In genomic region chr1:86913896-86914634, GRCh38 we compare ENCODE assay signal across 1 cellular context.
TF ChIP-seq lines count a peak whose summit lies in the region.

Gene SELENOF (minus strand): TSS chr1:86914126. CDS start chr1:86914111, 15 bp downstream.

TF ChIP-seq in GM12878, 131 proteins besides CTCF, POLR2A, EP300 and RAD21 (continued from another document and continues in another):
- TF ChIP-seq, protein P1, sequence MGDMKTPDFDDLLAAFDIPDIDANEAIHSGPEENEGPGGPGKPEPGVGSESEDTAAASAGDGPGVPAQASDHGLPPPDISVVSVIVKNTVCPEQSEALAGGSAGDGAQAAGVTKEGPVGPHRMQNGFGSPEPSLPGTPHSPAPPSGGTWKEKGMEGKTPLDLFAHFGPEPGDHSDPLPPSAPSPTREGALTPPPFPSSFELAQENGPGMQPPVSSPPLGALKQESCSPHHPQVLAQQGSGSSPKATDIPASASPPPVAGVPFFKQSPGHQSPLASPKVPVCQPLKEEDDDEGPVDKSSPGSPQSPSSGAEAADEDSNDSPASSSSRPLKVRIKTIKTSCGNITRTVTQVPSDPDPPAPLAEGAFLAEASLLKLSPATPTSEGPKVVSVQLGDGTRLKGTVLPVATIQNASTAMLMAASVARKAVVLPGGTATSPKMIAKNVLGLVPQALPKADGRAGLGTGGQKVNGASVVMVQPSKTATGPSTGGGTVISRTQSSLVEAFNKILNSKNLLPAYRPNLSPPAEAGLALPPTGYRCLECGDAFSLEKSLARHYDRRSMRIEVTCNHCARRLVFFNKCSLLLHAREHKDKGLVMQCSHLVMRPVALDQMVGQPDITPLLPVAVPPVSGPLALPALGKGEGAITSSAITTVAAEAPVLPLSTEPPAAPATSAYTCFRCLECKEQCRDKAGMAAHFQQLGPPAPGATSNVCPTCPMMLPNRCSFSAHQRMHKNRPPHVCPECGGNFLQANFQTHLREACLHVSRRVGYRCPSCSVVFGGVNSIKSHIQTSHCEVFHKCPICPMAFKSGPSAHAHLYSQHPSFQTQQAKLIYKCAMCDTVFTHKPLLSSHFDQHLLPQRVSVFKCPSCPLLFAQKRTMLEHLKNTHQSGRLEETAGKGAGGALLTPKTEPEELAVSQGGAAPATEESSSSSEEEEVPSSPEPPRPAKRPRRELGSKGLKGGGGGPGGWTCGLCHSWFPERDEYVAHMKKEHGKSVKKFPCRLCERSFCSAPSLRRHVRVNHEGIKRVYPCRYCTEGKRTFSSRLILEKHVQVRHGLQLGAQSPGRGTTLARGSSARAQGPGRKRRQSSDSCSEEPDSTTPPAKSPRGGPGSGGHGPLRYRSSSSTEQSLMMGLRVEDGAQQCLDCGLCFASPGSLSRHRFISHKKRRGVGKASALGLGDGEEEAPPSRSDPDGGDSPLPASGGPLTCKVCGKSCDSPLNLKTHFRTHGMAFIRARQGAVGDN (IDR thresholded peaks at IDR 0.05), result no peak
- no peak for TF ChIP-seq RBBP5 (conservative IDR thresholded peaks at IDR 0.05)
- TF ChIP-seq RUNX3 (IDR thresholded peaks at IDR 0.05; ENCODE audit: low read length), result peak; percentile 87; the same call in 1 of the 2 replicates
- 0 out of 2 replicates have a peak, but pooled peaks have one; percentile 11 for TF ChIP-seq TCF12 (IDR thresholded peaks at IDR 0.05; ENCODE audit: low read depth, low read length)
- no peak for TF ChIP-seq SPI1 (IDR thresholded peaks at IDR 0.05; ENCODE audit: borderline replicate concordance, insufficient read depth, low read depth, low read length)
- TF ChIP-seq POLR2AphosphoS2 (IDR thresholded peaks at IDR 0.05; ENCODE audit: low read depth, low read length), result peak; percentile 44; the same call in 1 of the 2 replicates
- no peak for TF ChIP-seq PAX8 (IDR thresholded peaks at IDR 0.05)
- TF ChIP-seq NFYA (IDR thresholded peaks at IDR 0.05; ENCODE audit: borderline replicate concordance, low read depth, low read length), result no peak
- no peak for TF ChIP-seq ATF2 (IDR thresholded peaks at IDR 0.05; ENCODE audit: low read length)
- peak; percentile 19 for TF ChIP-seq SIX5 (IDR thresholded peaks at IDR 0.05; ENCODE audit: low read depth, low read length, severe bottlenecking)
- peak; percentile 52; the same call in 1 of the 2 replicates for TF ChIP-seq ATF7 (IDR thresholded peaks at IDR 0.05; ENCODE audit: low read depth)
- peak; percentile 44 for TF ChIP-seq E2F8 (IDR thresholded peaks at IDR 0.05; ENCODE audit: low read depth, partially characterized antibody)
- 0 out of 2 replicates have a peak, but pooled peaks have one; percentile 63 for TF ChIP-seq LARP7 (IDR thresholded peaks at IDR 0.05)
- TF ChIP-seq ZNF384 (IDR thresholded peaks at IDR 0.05; ENCODE audit: borderline replicate concordance, low read depth, low read length), result no peak
- TF ChIP-seq ZNF622 (IDR thresholded peaks at IDR 0.05), result no peak
- TF ChIP-seq RAD51 (IDR thresholded peaks at IDR 0.05), result no peak; the same call in 1 of the 2 replicates
- TF ChIP-seq, protein P2, sequence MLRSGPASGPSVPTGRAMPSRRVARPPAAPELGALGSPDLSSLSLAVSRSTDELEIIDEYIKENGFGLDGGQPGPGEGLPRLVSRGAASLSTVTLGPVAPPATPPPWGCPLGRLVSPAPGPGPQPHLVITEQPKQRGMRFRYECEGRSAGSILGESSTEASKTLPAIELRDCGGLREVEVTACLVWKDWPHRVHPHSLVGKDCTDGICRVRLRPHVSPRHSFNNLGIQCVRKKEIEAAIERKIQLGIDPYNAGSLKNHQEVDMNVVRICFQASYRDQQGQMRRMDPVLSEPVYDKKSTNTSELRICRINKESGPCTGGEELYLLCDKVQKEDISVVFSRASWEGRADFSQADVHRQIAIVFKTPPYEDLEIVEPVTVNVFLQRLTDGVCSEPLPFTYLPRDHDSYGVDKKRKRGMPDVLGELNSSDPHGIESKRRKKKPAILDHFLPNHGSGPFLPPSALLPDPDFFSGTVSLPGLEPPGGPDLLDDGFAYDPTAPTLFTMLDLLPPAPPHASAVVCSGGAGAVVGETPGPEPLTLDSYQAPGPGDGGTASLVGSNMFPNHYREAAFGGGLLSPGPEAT (IDR thresholded peaks at IDR 0.05; ENCODE audit: low read depth), result peak; percentile 68
- TF ChIP-seq SUZ12 (IDR thresholded peaks at IDR 0.05; ENCODE audit: unreplicated experiment), result no peak
- TF ChIP-seq RCOR1 (conservative IDR thresholded peaks at IDR 0.05; ENCODE audit: low read depth, low read length), result no peak
- TF ChIP-seq ETV6 (conservative IDR thresholded peaks at IDR 0.05 in 1 of 2, IDR thresholded peaks at IDR 0.05 in 1 of 2; ENCODE audit: borderline replicate concordance in 1 of 2, low read depth in 1 of 2), result no peak
- no peak for TF ChIP-seq TCF7 (IDR thresholded peaks at IDR 0.05; ENCODE audit: borderline replicate concordance)
- no peak for TF ChIP-seq BRCA1 (IDR thresholded peaks at IDR 0.05; ENCODE audit: low read depth, low read length)
- no peak for TF ChIP-seq MTA2 (IDR thresholded peaks at IDR 0.05; ENCODE audit: low read depth)
- TF ChIP-seq E4F1 (IDR thresholded peaks at IDR 0.05; ENCODE audit: borderline replicate concordance, partially characterized antibody), result peak; percentile 98
- no peak for TF ChIP-seq CBX3 (IDR thresholded peaks at IDR 0.05; ENCODE audit: borderline replicate concordance, low read depth)
- TF ChIP-seq NR2C1 (IDR thresholded peaks at IDR 0.05), result no peak
- TF ChIP-seq, protein P3, sequence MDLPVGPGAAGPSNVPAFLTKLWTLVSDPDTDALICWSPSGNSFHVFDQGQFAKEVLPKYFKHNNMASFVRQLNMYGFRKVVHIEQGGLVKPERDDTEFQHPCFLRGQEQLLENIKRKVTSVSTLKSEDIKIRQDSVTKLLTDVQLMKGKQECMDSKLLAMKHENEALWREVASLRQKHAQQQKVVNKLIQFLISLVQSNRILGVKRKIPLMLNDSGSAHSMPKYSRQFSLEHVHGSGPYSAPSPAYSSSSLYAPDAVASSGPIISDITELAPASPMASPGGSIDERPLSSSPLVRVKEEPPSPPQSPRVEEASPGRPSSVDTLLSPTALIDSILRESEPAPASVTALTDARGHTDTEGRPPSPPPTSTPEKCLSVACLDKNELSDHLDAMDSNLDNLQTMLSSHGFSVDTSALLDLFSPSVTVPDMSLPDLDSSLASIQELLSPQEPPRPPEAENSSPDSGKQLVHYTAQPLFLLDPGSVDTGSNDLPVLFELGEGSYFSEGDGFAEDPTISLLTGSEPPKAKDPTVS (IDR thresholded peaks at IDR 0.05; ENCODE audit: low read depth, low read length), result no peak
- TF ChIP-seq HDAC2 (IDR thresholded peaks at IDR 0.05), result no peak
- TF ChIP-seq ZZZ3 (IDR thresholded peaks at IDR 0.05; ENCODE audit: control insufficient read depth, insufficient read length, low read depth), result no peak
- no peak for TF ChIP-seq FOXK2 (IDR thresholded peaks at IDR 0.05)
- TF ChIP-seq, protein P4, sequence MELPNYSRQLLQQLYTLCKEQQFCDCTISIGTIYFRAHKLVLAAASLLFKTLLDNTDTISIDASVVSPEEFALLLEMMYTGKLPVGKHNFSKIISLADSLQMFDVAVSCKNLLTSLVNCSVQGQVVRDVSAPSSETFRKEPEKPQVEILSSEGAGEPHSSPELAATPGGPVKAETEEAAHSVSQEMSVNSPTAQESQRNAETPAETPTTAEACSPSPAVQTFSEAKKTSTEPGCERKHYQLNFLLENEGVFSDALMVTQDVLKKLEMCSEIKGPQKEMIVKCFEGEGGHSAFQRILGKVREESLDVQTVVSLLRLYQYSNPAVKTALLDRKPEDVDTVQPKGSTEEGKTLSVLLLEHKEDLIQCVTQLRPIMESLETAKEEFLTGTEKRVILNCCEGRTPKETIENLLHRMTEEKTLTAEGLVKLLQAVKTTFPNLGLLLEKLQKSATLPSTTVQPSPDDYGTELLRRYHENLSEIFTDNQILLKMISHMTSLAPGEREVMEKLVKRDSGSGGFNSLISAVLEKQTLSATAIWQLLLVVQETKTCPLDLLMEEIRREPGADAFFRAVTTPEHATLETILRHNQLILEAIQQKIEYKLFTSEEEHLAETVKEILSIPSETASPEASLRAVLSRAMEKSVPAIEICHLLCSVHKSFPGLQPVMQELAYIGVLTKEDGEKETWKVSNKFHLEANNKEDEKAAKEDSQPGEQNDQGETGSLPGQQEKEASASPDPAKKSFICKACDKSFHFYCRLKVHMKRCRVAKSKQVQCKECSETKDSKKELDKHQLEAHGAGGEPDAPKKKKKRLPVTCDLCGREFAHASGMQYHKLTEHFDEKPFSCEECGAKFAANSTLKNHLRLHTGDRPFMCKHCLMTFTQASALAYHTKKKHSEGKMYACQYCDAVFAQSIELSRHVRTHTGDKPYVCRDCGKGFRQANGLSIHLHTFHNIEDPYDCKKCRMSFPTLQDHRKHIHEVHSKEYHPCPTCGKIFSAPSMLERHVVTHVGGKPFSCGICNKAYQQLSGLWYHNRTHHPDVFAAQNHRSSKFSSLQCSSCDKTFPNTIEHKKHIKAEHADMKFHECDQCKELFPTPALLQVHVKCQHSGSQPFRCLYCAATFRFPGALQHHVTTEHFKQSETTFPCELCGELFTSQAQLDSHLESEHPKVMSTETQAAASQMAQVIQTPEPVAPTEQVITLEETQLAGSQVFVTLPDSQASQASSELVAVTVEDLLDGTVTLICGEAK (IDR thresholded peaks at IDR 0.05; ENCODE audit: borderline replicate concordance), result no peak
- TF ChIP-seq NFXL1 (IDR thresholded peaks at IDR 0.05; ENCODE audit: borderline replicate concordance), result no peak
- TF ChIP-seq MYC (IDR thresholded peaks at IDR 0.05; ENCODE audit: insufficient read depth, insufficient read length, insufficient replicate concordance, low read length, severe bottlenecking), result no peak
- 0 out of 2 replicates have a peak, but pooled peaks have one; percentile 45 for TF ChIP-seq IRF3 (IDR thresholded peaks at IDR 0.05)
- TF ChIP-seq FOS (IDR thresholded peaks at IDR 0.05; ENCODE audit: borderline replicate concordance, extremely low read depth, insufficient read length), result peak; percentile 8
- TF ChIP-seq ZBTB33 (IDR thresholded peaks at IDR 0.05), result peak; percentile 28; the same call in 1 of the 2 replicates
- no peak for TF ChIP-seq EED (IDR thresholded peaks at IDR 0.05; ENCODE audit: low read depth)
- peak; percentile 90 for TF ChIP-seq CBFB (IDR thresholded peaks at IDR 0.05; ENCODE audit: low read depth)
- no peak for TF ChIP-seq GABPA (IDR thresholded peaks at IDR 0.05; ENCODE audit: low read depth)
